ENCODE assay signal across 19 cellular contexts in genomic region chr15:64688770-64689169, GRCh38.
DNase-seq lines count a peak whose midpoint lies in the region; ATAC-seq, FAIRE-seq and TF ChIP-seq lines count a peak whose summit lies in the region.
"Had no signal": no experiment of that assay in that cellular context is flagged by ENCODE, and none has a peak within 500 bp of the region (broad histone marks: within the 10 kb centered on the region; RNA-seq: fewer than 3 reads in every experiment).

No MANE protein-coding gene starts in this region.

- POLR2A ChIA-PET in A549 (lab: Yijun Ruan, JAX), result no interaction called here

- no peak overlapping the region for H3K4me3 Mint-ChIP-seq in HFFc6
- H3K4me3 Mint-ChIP-seq in endothelial cell (ENCODE audit: unreplicated experiment), result no peak overlapping the region

- intact Hi-C loops in psoas muscle (cut with DNase I), result loop anchor here in 1 of 2 donors (5.0 kb wide), 1 partner anchor 119 kb away; no protein-coding TSS in a partner anchor

- TF ChIP-seq POLR2A in A549 (IDR thresholded peaks at IDR 0.05; ENCODE audit: low read length), result no peak

- CTCF ChIA-PET in A549 (lab: Yijun Ruan, JAX), result interaction anchor here (0.9 to 27.3 kb wide), 3 partner anchors 16 to 263 kb away, joined by 4 to 1052 read pairs (median 38); no protein-coding TSS in a partner anchor

- peaks cover 3 to 77% of the 10 kb centered on the region in 2 donors for H3K36me3 ChIP-seq in psoas muscle (ENCODE audit: insufficient read depth in 1 of 2, low read depth in 1 of 2)

- no peak for TF ChIP-seq RAD21 in A549 (conservative IDR thresholded peaks at IDR 0.05 in 1 of 2, IDR thresholded peaks at IDR 0.05 in 1 of 2)

- H3K27ac Mint-ChIP-seq in HFFc6 (peak overlapping the region; percentile 11; the same call in 1 of the 2 replicates), endothelial cell (ENCODE audit: unreplicated experiment) (peak overlapping the region; percentile 86)

- TF ChIP-seq CTCF in A549 (IDR thresholded peaks at IDR 0.05) (no peak), HFFc6 (IDR thresholded peaks at IDR 0.05) (no peak), endothelial cell (IDR thresholded peaks at IDR 0.05; ENCODE audit: unreplicated experiment) (no peak), psoas muscle (IDR thresholded peaks at IDR 0.05) (no peak)

- WGBS in A549 (ENCODE audit: missing lambda C conversion rate), result 88% methylated on average over 3 of the region's 3 CpGs
- 76 to 83% (median 78%) methylated on average over 3 of the region's 3 CpGs for WGBS in psoas muscle, 3 donors

- no peaks in the 10 kb centered on the region for H3K27me3 ChIP-seq in psoas muscle (ENCODE audit: insufficient read depth in 3 of 3, low read length in 2 of 3)
- H3K27me3 ChIP-seq: ascending aorta, pancreas had no signal

- H3K27me3 Mint-ChIP-seq in HFFc6 (ENCODE audit: insufficient read depth) (peaks cover 4% of the 10 kb centered on the region), endothelial cell (ENCODE audit: unreplicated experiment) (peaks cover 18% of the 10 kb centered on the region)
- H3K27me3 Mint-ChIP-seq: stimulated activated naive CD8-positive, alpha-beta T cell treated with anti-CD3 and anti-CD28 coated beads, Interleukin-15, amount 100 ng/mL, for 72 hours had no signal

- H3K9me3 ChIP-seq in A549 (no peaks in the 10 kb centered on the region), psoas muscle (no peaks in the 10 kb centered on the region)
- H3K9me3 ChIP-seq: ascending aorta, pancreas had no signal

- no peak for DNase-seq in A549 (ENCODE audit: low read depth in 1 of 2, low spot score in 1 of 2)
- no peak for DNase-seq in HFFc6
- DNase-seq in endothelial cell (ENCODE audit: low spot score), result no peak
- no peak for DNase-seq in psoas muscle
- DNase-seq in OCI-M2 (lab: John Stamatoyannopoulos, UW; ENCODE audit: unreplicated experiment), result no peak
- DNase-seq in DMS53 treated with DMSO at 0.1 percent for 48 hours (lab: John Stamatoyannopoulos, UW; ENCODE audit: unreplicated experiment), result no peak
- DNase-seq: activated effector memory CD4-positive, alpha-beta T cell treated with Interleukin-2 at 50 U/mL for 16 hours; Calu3; NCI-H2171 treated with DMSO at 0.1 percent for 48 hours; NCI-H748 treated with DMSO at 0.1 percent for 48 hours; pancreas; stimulated activated naive CD8-positive, alpha-beta T cell treated with anti-CD3 and anti-CD28 coated beads, Interleukin-15, amount 100 ng/mL, for 72 hours; SW 1271 had no signal

- ATAC-seq in A549 (no peak), psoas muscle (no peak), GM18858 (IDR thresholded peaks at IDR 0.05; ENCODE audit: unreplicated experiment) (no peak), GM18909 (IDR thresholded peaks at IDR 0.05; ENCODE audit: poor library complexity, unreplicated experiment) (no peak)
- ATAC-seq: pancreas; stimulated activated naive CD8-positive, alpha-beta T cell treated with anti-CD3 and anti-CD28 coated beads, Interleukin-15, amount 100 ng/mL, for 72 hours had no signal

- H3K4me3 ChIP-seq in A549 (no peak overlapping the region), psoas muscle (no peak overlapping the region)
- H3K4me3 ChIP-seq: ascending aorta, pancreas had no signal

- H3K27ac ChIP-seq in A549 (no peak overlapping the region), psoas muscle (peak overlapping the region; percentile 58)
- H3K27ac ChIP-seq: ascending aorta, pancreas had no signal

- H3K36me3 Mint-ChIP-seq in HFFc6 (ENCODE audit: low read depth), result peaks cover 16% of the 10 kb centered on the region; the same call in 1 of the 2 replicates
- H3K36me3 Mint-ChIP-seq in endothelial cell (ENCODE audit: low read depth, unreplicated experiment), result peaks cover 59% of the 10 kb centered on the region

- no peak for TF ChIP-seq EP300 in A549 (IDR thresholded peaks at IDR 0.05)

- H3K4me2 ChIP-seq in A549, result no peak overlapping the region

- H3K4me1 Mint-ChIP-seq in HFFc6 (ENCODE audit: low read depth) (peaks cover 12% of the 10 kb centered on the region), endothelial cell (ENCODE audit: unreplicated experiment) (peaks cover 53% of the 10 kb centered on the region)

- FAIRE-seq in A549 (lab: Jason Lieb, UNC), result no peak
- FAIRE-seq: G401.6, GM12891, keratinocyte, pancreas had no signal

- H3K4me1 ChIP-seq in A549 (peaks cover 12% of the 10 kb centered on the region), psoas muscle (peaks cover 47% of the 10 kb centered on the region)

- H3K9me3 Mint-ChIP-seq in HFFc6 (no peaks in the 10 kb centered on the region), endothelial cell (ENCODE audit: unreplicated experiment) (no peaks in the 10 kb centered on the region)
- H3K9me3 Mint-ChIP-seq: stimulated activated naive CD8-positive, alpha-beta T cell treated with anti-CD3 and anti-CD28 coated beads, Interleukin-15, amount 100 ng/mL, for 72 hours had no signal

TF ChIP-seq in A549, 52 proteins besides CTCF, POLR2A, EP300 and RAD21:
- 0 out of 2 replicates have a peak, but pooled peaks have one; percentile 7 for TF ChIP-seq POLR2AphosphoS2 (conservative IDR thresholded peaks at IDR 0.05; ENCODE audit: low read length)
- TF ChIP-seq PHF8 (IDR thresholded peaks at IDR 0.05; ENCODE audit: borderline replicate concordance, low read depth), result no peak
